ENCODE assay signal across 8 cellular contexts in genomic region chr11:43920598-43921419, GRCh38. TPM values are rescaled to one million over a fixed set of nuclear protein-coding genes. Genes with fewer than 3 reads are reported as not detected.
DNase-seq lines count a peak whose midpoint lies in the region; ATAC-seq and TF ChIP-seq lines count a peak whose summit lies in the region.

No MANE protein-coding gene starts in this region.

- peaks cover 15% of the 10 kb centered on the region for H3K36me3 Mint-ChIP-seq in endodermal cell (ENCODE audit: low read depth)

- H3K27ac Mint-ChIP-seq in endodermal cell: no peak overlapping the region

- H3K9ac ChIP-seq in BLaER1: no peak overlapping the region
- no peak overlapping the region for H3K9ac ChIP-seq in duodenal mucosa (ENCODE audit: low read depth in 1 of 2, low read length in 2 of 2)
- H3K9ac ChIP-seq in endodermal cell (ENCODE audit: extremely low read depth, low read length, poor library complexity, severe bottlenecking): no peak overlapping the region

- H3K36me3 ChIP-seq in BLaER1: peaks cover 26% of the 10 kb centered on the region
- peaks cover 4 to 58% of the 10 kb centered on the region in 2 donors for H3K36me3 ChIP-seq in duodenal mucosa (ENCODE audit: control insufficient read depth in 1 of 2, insufficient read depth in 2 of 2, low read length in 2 of 2)
- H3K36me3 ChIP-seq in endodermal cell (ENCODE audit: control insufficient read depth, insufficient read depth, low read length): peaks cover 23% of the 10 kb centered on the region

- H3K9me3 ChIP-seq in BLaER1: no peaks in the 10 kb centered on the region
- no peaks in the 10 kb centered on the region for H3K9me3 ChIP-seq in duodenal mucosa (ENCODE audit: control insufficient read depth in 1 of 2, low read length in 2 of 2)
- no peaks in the 10 kb centered on the region for H3K9me3 ChIP-seq in endodermal cell (ENCODE audit: control insufficient read depth, low read length)

- DNase-seq in HCEC 1CT (peak; percentile 100), NCI-H524 treated with DMSO at 0.1 percent for 48 hours (lab: John Stamatoyannopoulos, UW) (peak; percentile 87), non-pigmented ciliary epithelial cell (ENCODE audit: low read depth) (peak; percentile 100), endodermal cell (no peak), amygdala (lab: John Stamatoyannopoulos, UW) (no peak)

- H3K4me3 ChIP-seq in BLaER1: no peak overlapping the region
- no peak overlapping the region for H3K4me3 ChIP-seq in duodenal mucosa (ENCODE audit: low read depth in 1 of 2, low read length in 2 of 2)
- H3K4me3 ChIP-seq in endodermal cell (ENCODE audit: low read length): no peak overlapping the region

- H4K20me1 ChIP-seq in BLaER1: no peaks in the 10 kb centered on the region

- H3K27ac ChIP-seq in BLaER1 (no peak overlapping the region), duodenal mucosa (ENCODE audit: low read depth, low read length) (peak overlapping the region; percentile 51), endodermal cell (ENCODE audit: low read depth, low read length) (no peak overlapping the region)

- H3K9me3 Mint-ChIP-seq in endodermal cell: no peaks in the 10 kb centered on the region

- H3K4me3 Mint-ChIP-seq in endodermal cell: no peak overlapping the region

- H3K4me1 ChIP-seq in BLaER1: peaks cover 22% of the 10 kb centered on the region
- H3K4me1 ChIP-seq in duodenal mucosa (ENCODE audit: control insufficient read depth in 1 of 2, insufficient read depth in 2 of 2, low read length in 2 of 2): peaks cover 17 to 21% of the 10 kb centered on the region in 2 donors
- H3K4me1 ChIP-seq in endodermal cell (ENCODE audit: control insufficient read depth, insufficient read depth, low read length): no peaks in the 10 kb centered on the region

- no peak for TF ChIP-seq CTCF in endodermal cell (conservative IDR thresholded peaks at IDR 0.05)

- H3K4me1 Mint-ChIP-seq in endodermal cell: peaks cover 9% of the 10 kb centered on the region

- ATAC-seq in HG02642 (IDR thresholded peaks at IDR 0.05; ENCODE audit: poor library complexity, unreplicated experiment): no peak

- WGBS in endodermal cell (ENCODE audit: insufficient coverage in 1 of 2, insufficient read length in 1 of 2), 2 experiments: 89 to 92% methylated on average over 9 to 10 of the region's 10 CpGs

- no peaks in the 10 kb centered on the region for H3K27me3 Mint-ChIP-seq in endodermal cell (ENCODE audit: insufficient read depth)

- H3K4me2 ChIP-seq in BLaER1: peak overlapping the region; percentile 35

- H3K27me3 ChIP-seq in BLaER1 (no peaks in the 10 kb centered on the region), duodenal mucosa (ENCODE audit: control insufficient read depth in 1 of 2, insufficient read depth in 2 of 2, low read length in 2 of 2) (no peaks in the 10 kb centered on the region), endodermal cell (ENCODE audit: control insufficient read depth, insufficient read depth, low read length, poor library complexity, severe bottlenecking) (no peaks in the 10 kb centered on the region)

RNA-seq across cellular contexts. Expression of gene C11orf96, which starts 21.6 kb away (rescaled TPM):
- total RNA-seq in endodermal cell: under 1 TPM in 1 of 2 donors, not detected in 1; 0.62 TPM
- polyA plus RNA-seq in endodermal cell (2013, experiment 1 of 2): 5.8 TPM
- 4.9 TPM for polyA plus RNA-seq in endodermal cell (2013, experiment 2 of 2)

RNA-seq across cellular contexts. Expression of gene ALKBH3, which starts 40.2 kb away (rescaled TPM):
- 10 to 100 TPM in 1 of 2 donors, 1 to 10 TPM in 1; 9.3 to 13.9 TPM for total RNA-seq in endodermal cell
- polyA plus RNA-seq in endodermal cell (2013, experiment 1 of 2): 26.4 TPM
- polyA plus RNA-seq in endodermal cell (2013, experiment 2 of 2): 26.4 TPM

Comparison
In these comparisons a context has a peak if more than half of its experiments do, and no peak if none do; other contexts are left out.
1. DNase-seq: peak in HCEC 1CT (single experiment), NCI-H524 treated with DMSO at 0.1 percent for 48 hours (single experiment) and non-pigmented ciliary epithelial cell (single experiment); none in endodermal cell (single experiment) and amygdala (0 of 56).